18 cellular contexts compared by ENCODE assay signal in genomic region chr6:51468704-51469103, GRCh38.
"Had no signal": no experiment of that assay in that cellular context is flagged by ENCODE, and none has a peak within 500 bp of the region (broad histone marks: within the 10 kb centered on the region; RNA-seq: fewer than 3 reads in every experiment).

No MANE protein-coding gene starts in this region.

- H3K4me3 ChIP-seq: colonic mucosa, neural progenitor cell, upper lobe of right lung had no signal

- DNase-seq: activated CD4-positive, alpha-beta T cell treated with anti-CD3 and anti-CD28 coated beads, Interleukin-2, amount 10 ng/mL, durations not matched to agents 24 days and 14 days; activated CD4-positive, CD25-positive, alpha-beta regulatory T cell; activated CD8-positive, alpha-beta T cell treated with anti-CD3 and anti-CD28 coated beads for 36 hours; activated naive CD4-positive, alpha-beta T cell treated with Interleukin-2 at 50 U/mL for 16 hours; activated naive CD8-positive, alpha-beta T cell treated with anti-CD3 and anti-CD28 coated beads, Interleukin-2, amount 10 ng/mL, durations not matched to agents 7 days and 5 days; activated T-cell treated with anti-CD3 and anti-CD28 coated beads, Interleukin-2, amount 50 U/mL, for 24 hours; amygdala; colonic mucosa; kidney glomerular epithelial cell; left ventricle myocardium superior; naive thymus-derived CD4-positive, alpha-beta T cell; stimulated activated CD4-positive, alpha-beta T cell treated with anti-CD3 and anti-CD28 coated beads, Interleukin-12 subunit alpha, Interleukin-12 subunit beta, amount 100 ng/mL, for 4 hours; stimulated activated CD4-positive, alpha-beta T cell treated with anti-CD3 and anti-CD28 coated beads, Interleukin-1b, Interleukin-23, amount 100 ng/mL, for 48 hours; stimulated activated CD8-positive, alpha-beta memory T cell treated with anti-CD3 and anti-CD28 coated beads, Interleukin-4, amount 100 ng/mL, for 48 hours; stimulated activated naive CD4-positive, alpha-beta T cell; T-helper 9 cell; upper lobe of right lung had no signal

- H3K27ac ChIP-seq: colonic mucosa, neural progenitor cell, upper lobe of right lung had no signal

- H3K9ac ChIP-seq: neural progenitor cell had no signal

- H3K4me1 ChIP-seq: colonic mucosa, upper lobe of right lung had no signal

- H3K9me3 ChIP-seq: colonic mucosa, upper lobe of right lung had no signal

- H3K27me3 ChIP-seq: colonic mucosa, neural progenitor cell, upper lobe of right lung had no signal

- H3K4me2 ChIP-seq: neural progenitor cell had no signal

- H3K36me3 ChIP-seq: colonic mucosa, neural progenitor cell, upper lobe of right lung had no signal

- H2AFZ ChIP-seq: neural progenitor cell had no signal
